In the genomic region with DNA sequence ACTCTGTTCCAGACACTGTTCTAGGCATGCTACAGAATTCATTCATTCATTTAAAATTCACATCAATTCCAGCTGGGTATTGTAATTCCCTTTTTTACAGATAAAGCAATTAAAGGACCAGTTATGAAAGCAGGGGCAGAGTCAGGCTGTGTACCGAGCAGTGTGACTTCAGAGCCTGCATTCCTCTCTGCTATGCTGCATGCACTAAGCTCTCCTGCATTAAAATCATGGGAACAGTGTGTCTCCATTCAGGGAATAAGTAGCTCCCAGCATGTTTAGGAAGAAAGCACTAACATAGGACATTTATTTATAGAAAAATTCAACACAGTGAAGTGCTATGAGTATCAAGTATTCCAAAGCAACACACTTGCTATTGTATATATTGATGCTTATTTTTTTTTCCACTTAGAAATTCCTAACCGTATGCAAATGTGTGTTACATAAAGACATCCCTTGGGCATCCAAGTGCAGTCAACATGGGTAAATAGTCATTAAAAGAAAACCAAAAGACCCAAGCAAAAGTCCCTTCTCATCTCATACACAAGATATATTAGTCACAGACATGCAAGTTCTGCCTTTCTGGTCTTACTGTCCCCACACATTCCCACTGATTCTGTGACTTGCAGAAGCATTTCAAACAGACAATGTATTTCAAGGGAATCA, we compare ENCODE assay signal across 15 cellular contexts.
DNase-seq lines count a peak whose midpoint lies in the region; ATAC-seq and TF ChIP-seq lines count a peak whose summit lies in the region.
"Had no signal": no experiment of that assay in that cellular context is flagged by ENCODE, and none has a peak within 500 bp of the region (broad histone marks: within the 10 kb centered on the region; RNA-seq: fewer than 3 reads in every experiment).

No MANE protein-coding gene starts in this region.

- no peaks in the 10 kb centered on the region for H3F3A ChIP-seq in neural progenitor cell (ENCODE audit: low read depth)

- peaks cover 4% of the 10 kb centered on the region for H3K27me3 Mint-ChIP-seq in neural progenitor cell (ENCODE audit: insufficient read depth, low read depth)

- peaks cover 53% of the 10 kb centered on the region for H3K4me1 Mint-ChIP-seq in neural progenitor cell
- H3K4me1 Mint-ChIP-seq: natural killer cell had no signal

- H3K14ac ChIP-seq in mesenchymal stem cell (ENCODE audit: low read length in 2 of 2), result no peak overlapping the region

- no peak overlapping the region for H3K18ac ChIP-seq in mesenchymal stem cell (ENCODE audit: low read depth in 1 of 2, low read length in 2 of 2)

- ATAC-seq in GM18868 (IDR thresholded peaks at IDR 0.05; ENCODE audit: unreplicated experiment) (peak; percentile 86), HG02588 (IDR thresholded peaks at IDR 0.05; ENCODE audit: unreplicated experiment) (peak; percentile 85), HG03432 (IDR thresholded peaks at IDR 0.05; ENCODE audit: unreplicated experiment) (peak; percentile 79), left ventricle myocardium superior (no peak)
- ATAC-seq: natural killer cell had no signal

- no peak overlapping the region for H3K4me3 Mint-ChIP-seq in neural progenitor cell
- H3K4me3 Mint-ChIP-seq: natural killer cell had no signal

- no peak overlapping the region for H3K4me3 ChIP-seq in neural progenitor cell
- H3K4me3 ChIP-seq in mesenchymal stem cell (ENCODE audit: insufficient read depth in 1 of 2, low read depth in 1 of 2, low read length in 2 of 2), result no peak overlapping the region
- H3K4me3 ChIP-seq: vagina had no signal

- H4K8ac ChIP-seq in mesenchymal stem cell (ENCODE audit: low read length), result no peak overlapping the region

- no peak overlapping the region for H3K9ac ChIP-seq in neural progenitor cell
- H3K9ac ChIP-seq in mesenchymal stem cell (ENCODE audit: low read length), result no peak overlapping the region
- H3K9ac ChIP-seq: SK-N-SH had no signal

- H3K27me3 ChIP-seq in neural progenitor cell (no peaks in the 10 kb centered on the region), mesenchymal stem cell (ENCODE audit: control insufficient read depth in 1 of 2, insufficient read depth in 1 of 2, low read length in 2 of 2) (no peaks in the 10 kb centered on the region)
- H3K27me3 ChIP-seq: vagina had no signal

- no peak overlapping the region for H3K4ac ChIP-seq in mesenchymal stem cell (ENCODE audit: low read depth in 1 of 2, low read length in 2 of 2)

- H2AK5ac ChIP-seq in mesenchymal stem cell (ENCODE audit: low read length, severe bottlenecking), result no peak overlapping the region

- H3K23ac ChIP-seq in mesenchymal stem cell (ENCODE audit: low read length in 2 of 2), result no peak overlapping the region

- no peaks in the 10 kb centered on the region for H3K36me3 Mint-ChIP-seq in neural progenitor cell
- H3K36me3 Mint-ChIP-seq: natural killer cell had no signal

- no peaks in the 10 kb centered on the region for H3K36me3 ChIP-seq in neural progenitor cell
- H3K36me3 ChIP-seq in mesenchymal stem cell (ENCODE audit: control insufficient read depth in 1 of 2, insufficient read depth in 2 of 2, low read depth in 1 of 2, low read length in 2 of 2), result no peaks in the 10 kb centered on the region
- H3K36me3 ChIP-seq: vagina had no signal

- peak; percentile 13 for DNase-seq in neural progenitor cell (ENCODE audit: low spot score)
- DNase-seq in Kasumi-1 (lab: John Stamatoyannopoulos, UW), result no peak
- DNase-seq in left ventricle myocardium superior, result no peak
- DNase-seq in mesenchymal stem cell, result no peak
- no peak for DNase-seq in hepatic stellate cell (ENCODE audit: low spot score)
- DNase-seq: activated gamma-delta T cell treated with Interleukin-2 at 50 U/mL for 16 hours, DMS79, natural killer cell, NCI-H446 treated with DMSO at 0.1 percent for 48 hours, retina, SK-N-SH had no signal

- no peak overlapping the region for H2BK5ac ChIP-seq in mesenchymal stem cell (ENCODE audit: low read depth, low read length, poor library complexity, severe bottlenecking)

- H3K79me1 ChIP-seq in mesenchymal stem cell (replicated peaks; ENCODE audit: low read length, poor library complexity, severe bottlenecking), result no peaks in the 10 kb centered on the region

- H2AFZ ChIP-seq in neural progenitor cell (replicated peaks) (no peak overlapping the region), mesenchymal stem cell (ENCODE audit: low read depth, low read length) (no peak overlapping the region)

- no peaks in the 10 kb centered on the region for H3K9me3 ChIP-seq in neural progenitor cell (ENCODE audit: low read depth)
- H3K9me3 ChIP-seq in mesenchymal stem cell (ENCODE audit: control insufficient read depth, low read length), result no peaks in the 10 kb centered on the region
- H3K9me3 ChIP-seq: SK-N-SH, vagina had no signal

- TF ChIP-seq CTCF in neural progenitor cell (IDR thresholded peaks at IDR 0.05), result no peak

- peak overlapping the region; percentile 46 for H3K27ac Mint-ChIP-seq in neural progenitor cell
- H3K27ac Mint-ChIP-seq: natural killer cell had no signal

- H4K91ac ChIP-seq in mesenchymal stem cell (ENCODE audit: low read length), result no peak overlapping the region

- peaks cover 12% of the 10 kb centered on the region for H3K4me1 ChIP-seq in neural progenitor cell
- no peaks in the 10 kb centered on the region for H3K4me1 ChIP-seq in mesenchymal stem cell (ENCODE audit: control insufficient read depth, insufficient read depth, low read depth, low read length)
- H3K4me1 ChIP-seq: vagina had no signal

- 75% methylated on average over 2 of the region's 2 CpGs for WGBS in mesenchymal stem cell

- intact Hi-C loops in left ventricle myocardium superior (cut with micrococcal nuclease), result no loop called here

- no peaks in the 10 kb centered on the region for H3K79me2 ChIP-seq in neural progenitor cell (ENCODE audit: low read depth)

- no peaks in the 10 kb centered on the region for H3K9me3 Mint-ChIP-seq in neural progenitor cell

- H3K4me2 ChIP-seq in neural progenitor cell (no peak overlapping the region), mesenchymal stem cell (ENCODE audit: low read length, poor library complexity, severe bottlenecking) (no peak overlapping the region)
- H3K4me2 ChIP-seq: SK-N-SH had no signal

- no peak overlapping the region for H2BK15ac ChIP-seq in mesenchymal stem cell (ENCODE audit: low read depth, poor library complexity, severe bottlenecking)

- no peak overlapping the region for H2BK120ac ChIP-seq in mesenchymal stem cell (ENCODE audit: low read depth, low read length)

- H2BK12ac ChIP-seq in mesenchymal stem cell (ENCODE audit: low read length in 2 of 2), result no peak overlapping the region

- no peak overlapping the region for H3K27ac ChIP-seq in neural progenitor cell
- H3K27ac ChIP-seq in mesenchymal stem cell (ENCODE audit: low read length, poor library complexity, severe bottlenecking), result no peak overlapping the region
- H3K27ac ChIP-seq: vagina had no signal

- no peaks in the 10 kb centered on the region for H4K20me1 ChIP-seq in neural progenitor cell (ENCODE audit: low read depth)
